ENCODE assay signal across 1 cellular context in the genomic region with DNA sequence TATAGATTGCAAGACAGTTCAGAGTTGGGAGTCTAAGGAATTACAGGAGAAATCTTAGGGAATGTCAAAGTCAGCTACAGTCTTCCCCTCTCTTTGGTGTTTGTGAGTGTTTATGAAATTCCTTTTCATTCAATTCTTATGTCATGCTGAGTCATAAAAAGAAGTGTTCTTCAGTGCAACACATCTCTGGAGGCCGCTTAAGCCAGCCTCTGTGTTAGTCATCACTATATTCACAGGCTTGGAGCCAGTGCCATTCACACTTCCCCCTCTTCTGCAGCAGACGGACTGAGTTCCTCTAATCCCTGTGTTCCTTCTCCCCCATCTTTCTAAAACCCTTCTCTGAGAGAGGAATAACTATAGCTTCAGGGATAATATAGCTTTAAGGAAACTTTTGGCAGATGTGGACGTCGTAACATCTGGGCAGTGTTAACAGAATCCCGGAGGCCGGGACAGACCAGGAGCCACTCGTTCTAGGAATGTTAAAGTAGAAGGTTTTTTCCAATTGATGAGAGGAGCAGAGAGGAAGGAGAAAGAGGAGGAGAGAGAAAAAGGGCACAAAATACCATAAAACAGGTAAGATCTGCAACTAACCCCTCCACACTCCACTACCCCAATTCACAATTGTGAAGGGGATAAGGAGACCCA.
A peak's percentile ranks its signal among the peaks of the same experiment; 100 is the strongest.
TF ChIP-seq lines count a peak whose summit lies in the region.

A gene with protein sequence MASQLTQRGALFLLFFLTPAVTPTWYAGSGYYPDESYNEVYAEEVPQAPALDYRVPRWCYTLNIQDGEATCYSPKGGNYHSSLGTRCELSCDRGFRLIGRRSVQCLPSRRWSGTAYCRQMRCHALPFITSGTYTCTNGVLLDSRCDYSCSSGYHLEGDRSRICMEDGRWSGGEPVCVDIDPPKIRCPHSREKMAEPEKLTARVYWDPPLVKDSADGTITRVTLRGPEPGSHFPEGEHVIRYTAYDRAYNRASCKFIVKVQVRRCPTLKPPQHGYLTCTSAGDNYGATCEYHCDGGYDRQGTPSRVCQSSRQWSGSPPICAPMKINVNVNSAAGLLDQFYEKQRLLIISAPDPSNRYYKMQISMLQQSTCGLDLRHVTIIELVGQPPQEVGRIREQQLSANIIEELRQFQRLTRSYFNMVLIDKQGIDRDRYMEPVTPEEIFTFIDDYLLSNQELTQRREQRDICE (plus strand): TSS at position 257 of the 645 bp plus-strand sequence. CDS start 2,124 bp downstream, outside the sequence.

TF ChIP-seq in HCT116, 20 proteins besides CTCF, POLR2A, EP300 and RAD21 (continued from another document):
- TF ChIP-seq YY1 (IDR thresholded peaks at IDR 0.05; ENCODE audit: extremely low read depth, insufficient replicate concordance, low read depth, low read length) (no peak), POLR2AphosphoS5 (IDR thresholded peaks at IDR 0.05; ENCODE audit: low read depth, low read length) (peak; percentile 43; the same call in 1 of the 2 replicates), ELF1 (IDR thresholded peaks at IDR 0.05; ENCODE audit: borderline replicate concordance, low read depth) (no peak), CEBPB (IDR thresholded peaks at IDR 0.05; ENCODE audit: low read depth) (peak; percentile 78), TCF7L2 (IDR thresholded peaks at IDR 0.05; ENCODE audit: borderline replicate concordance, extremely low read depth, insufficient read depth, insufficient read length) (peak; percentile 42)
- TF ChIP-seq, protein P1, sequence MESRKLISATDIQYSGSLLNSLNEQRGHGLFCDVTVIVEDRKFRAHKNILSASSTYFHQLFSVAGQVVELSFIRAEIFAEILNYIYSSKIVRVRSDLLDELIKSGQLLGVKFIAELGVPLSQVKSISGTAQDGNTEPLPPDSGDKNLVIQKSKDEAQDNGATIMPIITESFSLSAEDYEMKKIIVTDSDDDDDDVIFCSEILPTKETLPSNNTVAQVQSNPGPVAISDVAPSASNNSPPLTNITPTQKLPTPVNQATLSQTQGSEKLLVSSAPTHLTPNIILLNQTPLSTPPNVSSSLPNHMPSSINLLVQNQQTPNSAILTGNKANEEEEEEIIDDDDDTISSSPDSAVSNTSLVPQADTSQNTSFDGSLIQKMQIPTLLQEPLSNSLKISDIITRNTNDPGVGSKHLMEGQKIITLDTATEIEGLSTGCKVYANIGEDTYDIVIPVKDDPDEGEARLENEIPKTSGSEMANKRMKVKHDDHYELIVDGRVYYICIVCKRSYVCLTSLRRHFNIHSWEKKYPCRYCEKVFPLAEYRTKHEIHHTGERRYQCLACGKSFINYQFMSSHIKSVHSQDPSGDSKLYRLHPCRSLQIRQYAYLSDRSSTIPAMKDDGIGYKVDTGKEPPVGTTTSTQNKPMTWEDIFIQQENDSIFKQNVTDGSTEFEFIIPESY (IDR thresholded peaks at IDR 0.05; ENCODE audit: extremely low read depth, insufficient replicate concordance, low read length): no peak
- TF ChIP-seq, protein P2, sequence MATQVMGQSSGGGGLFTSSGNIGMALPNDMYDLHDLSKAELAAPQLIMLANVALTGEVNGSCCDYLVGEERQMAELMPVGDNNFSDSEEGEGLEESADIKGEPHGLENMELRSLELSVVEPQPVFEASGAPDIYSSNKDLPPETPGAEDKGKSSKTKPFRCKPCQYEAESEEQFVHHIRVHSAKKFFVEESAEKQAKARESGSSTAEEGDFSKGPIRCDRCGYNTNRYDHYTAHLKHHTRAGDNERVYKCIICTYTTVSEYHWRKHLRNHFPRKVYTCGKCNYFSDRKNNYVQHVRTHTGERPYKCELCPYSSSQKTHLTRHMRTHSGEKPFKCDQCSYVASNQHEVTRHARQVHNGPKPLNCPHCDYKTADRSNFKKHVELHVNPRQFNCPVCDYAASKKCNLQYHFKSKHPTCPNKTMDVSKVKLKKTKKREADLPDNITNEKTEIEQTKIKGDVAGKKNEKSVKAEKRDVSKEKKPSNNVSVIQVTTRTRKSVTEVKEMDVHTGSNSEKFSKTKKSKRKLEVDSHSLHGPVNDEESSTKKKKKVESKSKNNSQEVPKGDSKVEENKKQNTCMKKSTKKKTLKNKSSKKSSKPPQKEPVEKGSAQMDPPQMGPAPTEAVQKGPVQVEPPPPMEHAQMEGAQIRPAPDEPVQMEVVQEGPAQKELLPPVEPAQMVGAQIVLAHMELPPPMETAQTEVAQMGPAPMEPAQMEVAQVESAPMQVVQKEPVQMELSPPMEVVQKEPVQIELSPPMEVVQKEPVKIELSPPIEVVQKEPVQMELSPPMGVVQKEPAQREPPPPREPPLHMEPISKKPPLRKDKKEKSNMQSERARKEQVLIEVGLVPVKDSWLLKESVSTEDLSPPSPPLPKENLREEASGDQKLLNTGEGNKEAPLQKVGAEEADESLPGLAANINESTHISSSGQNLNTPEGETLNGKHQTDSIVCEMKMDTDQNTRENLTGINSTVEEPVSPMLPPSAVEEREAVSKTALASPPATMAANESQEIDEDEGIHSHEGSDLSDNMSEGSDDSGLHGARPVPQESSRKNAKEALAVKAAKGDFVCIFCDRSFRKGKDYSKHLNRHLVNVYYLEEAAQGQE (IDR thresholded peaks at IDR 0.05; ENCODE audit: low read depth): no peak
